Comparison of ENCODE assay signal across 18 cellular contexts in genomic region chr2:134369220-134369902, GRCh38.
DNase-seq lines count a peak whose midpoint lies in the region; ATAC-seq, FAIRE-seq and TF ChIP-seq lines count a peak whose summit lies in the region.
"Had no signal": no experiment of that assay in that cellular context is flagged by ENCODE, and none has a peak within 500 bp of the region (broad histone marks: within the 10 kb centered on the region; RNA-seq: fewer than 3 reads in every experiment).

No MANE protein-coding gene starts in this region.

- POLR2A ChIA-PET in CD4-positive, alpha-beta T cell (lab: Charles Lee), result interaction anchor here (1.4 kb wide), 1 partner anchor 249 kb away, joined by 3 read pairs; no protein-coding TSS in a partner anchor

- H3K36me3 ChIP-seq in ascending aorta (no peaks in the 10 kb centered on the region), aorta (ENCODE audit: control insufficient read depth in 1 of 2, insufficient read depth in 2 of 2, low read length in 1 of 2) (peaks cover 0 to 1% of the 10 kb centered on the region in 2 donors)

- intact Hi-C loops in CD4-positive, alpha-beta T cell (cut with DNase I, micrococcal nuclease), result no loop called here
- intact Hi-C loops in ascending aorta (cut with DNase I), result no loop called here
- intact Hi-C loops in aorta (cut with DNase I), result no loop called here

- peak overlapping the region; percentile 78 for H3K27ac Mint-ChIP-seq in CD4-positive, alpha-beta T cell
- H3K27ac Mint-ChIP-seq in nephron, result peak overlapping the region in 2 of 3 experiments; percentile 29 to 65

- no peaks in the 10 kb centered on the region for H3K9me3 ChIP-seq in CD4-positive, alpha-beta T cell (ENCODE audit: control insufficient read depth, low read length)
- H3K9me3 ChIP-seq in ascending aorta, result no peaks in the 10 kb centered on the region
- H3K9me3 ChIP-seq in aorta (ENCODE audit: control insufficient read depth, low read length), result no peaks in the 10 kb centered on the region

- TF ChIP-seq CTCF in CD4-positive, alpha-beta T cell (IDR thresholded peaks at IDR 0.05), result no peak
- TF ChIP-seq CTCF in ascending aorta (IDR thresholded peaks at IDR 0.05) (no peak), nephron (IDR thresholded peaks at IDR 0.05; ENCODE audit: unreplicated experiment in 3 of 3) (no peak)

- H3K27me3 Mint-ChIP-seq in CD4-positive, alpha-beta T cell, result no peaks in the 10 kb centered on the region
- H3K27me3 Mint-ChIP-seq in nephron (ENCODE audit: low read depth), result peaks cover 3% of the 10 kb centered on the region

- H3K36me3 Mint-ChIP-seq in CD4-positive, alpha-beta T cell (ENCODE audit: low read depth), result peaks cover 85% of the 10 kb centered on the region
- peaks cover 25% of the 10 kb centered on the region for H3K36me3 Mint-ChIP-seq in nephron (ENCODE audit: low read depth)

- H3K4me1 ChIP-seq in ascending aorta (peaks cover 15 to 22% of the 10 kb centered on the region in 2 donors), aorta (ENCODE audit: control insufficient read depth in 1 of 2, insufficient read depth in 2 of 2, low read length in 2 of 2) (peaks cover 3 to 5% of the 10 kb centered on the region in 2 donors)

- no peak for FAIRE-seq in GM12891 (lab: Jason Lieb, UNC)

- no peak overlapping the region for H3K27ac ChIP-seq in CD4-positive, alpha-beta T cell (ENCODE audit: low read depth, low read length)
- peak overlapping the region; percentile 64 to 66 for H3K27ac ChIP-seq in ascending aorta
- H3K27ac ChIP-seq in aorta (ENCODE audit: low read depth in 1 of 2, low read length in 2 of 2), result no peak overlapping the region
- H3K27ac ChIP-seq: C4-2B, GM23248 had no signal

- H3K4me3 ChIP-seq in ascending aorta, result no peak overlapping the region
- H3K4me3 ChIP-seq in aorta (ENCODE audit: low read length in 2 of 2), result no peak overlapping the region
- H3K4me3 ChIP-seq: GM23248 had no signal

- ATAC-seq in CD4-positive, alpha-beta T cell (ENCODE audit: poor library complexity), result no peak
- ATAC-seq in aorta (ENCODE audit: low FRiP score) (no peak), GM21717 (IDR thresholded peaks at IDR 0.05; ENCODE audit: unreplicated experiment) (no peak), HG03442 (IDR thresholded peaks at IDR 0.05; ENCODE audit: unreplicated experiment) (no peak)

- CTCF ChIA-PET in CD4-positive, alpha-beta T cell (lab: Charles Lee), result no interaction called here

- no peak overlapping the region for H3K4me3 Mint-ChIP-seq in CD4-positive, alpha-beta T cell
- H3K4me3 Mint-ChIP-seq in nephron, result no peak overlapping the region

- 32 to 98% methylated on average over 1 of the region's 1 CpG for WGBS in aorta, 2 donors

- no peaks in the 10 kb centered on the region for H3K27me3 ChIP-seq in CD4-positive, alpha-beta T cell (ENCODE audit: control insufficient read depth, insufficient read depth, low read length)
- no peaks in the 10 kb centered on the region for H3K27me3 ChIP-seq in ascending aorta
- no peaks in the 10 kb centered on the region for H3K27me3 ChIP-seq in aorta (ENCODE audit: control insufficient read depth in 1 of 2, insufficient read depth in 2 of 2, low read length in 1 of 2)

- H3K4me1 Mint-ChIP-seq in CD4-positive, alpha-beta T cell (ENCODE audit: low read depth), result peaks cover 56% of the 10 kb centered on the region
- peaks cover 69% of the 10 kb centered on the region for H3K4me1 Mint-ChIP-seq in nephron

- H3K9me3 Mint-ChIP-seq in CD4-positive, alpha-beta T cell, result no peaks in the 10 kb centered on the region
- no peaks in the 10 kb centered on the region for H3K9me3 Mint-ChIP-seq in nephron

- DNase-seq in CD4-positive, alpha-beta T cell, result no peak
- DNase-seq in GM12891 (ENCODE audit: insufficient read length, low spot score) (no peak), ascending aorta (ENCODE audit: low spot score in 2 of 2) (no peak), aorta (no peak), midbrain (lab: John Stamatoyannopoulos, UW) (no peak)
- DNase-seq: DMS79 treated with DMSO at 0.1 percent for 48 hours, GM23248, HCEC 1CT, NCI-H1105, NCI-H1694, NCI-H2081 treated with DMSO at 0.1 percent for 48 hours, NCI-H510A, PC-3, SW 1271 had no signal

- no peak for TF ChIP-seq POLR2A in GM12891 (IDR thresholded peaks at IDR 0.05; ENCODE audit: low read depth, low read length)

TF ChIP-seq in GM12891, 5 proteins besides CTCF, POLR2A, EP300 and RAD21:
- TF ChIP-seq POLR2AphosphoS5 (IDR thresholded peaks at IDR 0.05; ENCODE audit: low read depth, low read length) (no peak), POU2F2 (IDR thresholded peaks at IDR 0.05; ENCODE audit: low read depth, low read length) (peak; percentile 14; the same call in 1 of the 2 replicates)

Comparison
In these comparisons a context has a peak if more than half of its experiments do, and no peak if none do; other contexts are left out.
1. H3K27ac ChIP-seq: peak in ascending aorta (2 of 2); none in CD4-positive, alpha-beta T cell (single experiment) and aorta (0 of 2).